Comparison of ENCODE assay signal across 8 cellular contexts in genomic region chr2:39730685-39731302, GRCh38. TPM values are rescaled to one million over a fixed set of nuclear protein-coding genes. Genes with fewer than 3 reads are reported as not detected.
DNase-seq lines count a peak whose midpoint lies in the region; ATAC-seq, FAIRE-seq and TF ChIP-seq lines count a peak whose summit lies in the region.

No MANE protein-coding gene starts in this region.

- H3K4me1 Mint-ChIP-seq in CD4-positive, alpha-beta memory T cell, result peaks cover 0 to 8% (median 1%) of the 10 kb centered on the region in 4 donors

- WGBS in adrenal gland, 4 donors, result 86 to 96% (median 93%) methylated on average over 2 of the region's 2 CpGs

- no peak for DNase-seq in D721Med (ENCODE audit: insufficient read length, low spot score)
- peak; percentile 45 for DNase-seq in M059J (ENCODE audit: low read depth)
- DNase-seq in adrenal gland, result no peak
- no peak for DNase-seq in left lung
- DNase-seq in activated effector memory CD4-positive, alpha-beta T cell treated with Interleukin-2 at 50 U/mL for 16 hours, result no peak
- no peak for DNase-seq in CD4-positive, alpha-beta memory T cell
- no peak for DNase-seq in effector CD4-positive, alpha-beta T cell

- no peak for FAIRE-seq in D721Med (lab: Jason Lieb, UNC)

- ATAC-seq in GM19372 (IDR thresholded peaks at IDR 0.05; ENCODE audit: low read depth, unreplicated experiment) (peak; percentile 44), left lung (peak; percentile 58)

- POLR2A ChIA-PET in CD4-positive, alpha-beta memory T cell (lab: Charles Lee; ENCODE audit: partially characterized antibody), result no interaction called here

- peaks cover 0 to 3% of the 10 kb centered on the region in 2 donors for H3K27me3 Mint-ChIP-seq in CD4-positive, alpha-beta memory T cell

- H3K27ac ChIP-seq in adrenal gland (no peak overlapping the region), left lung (no peak overlapping the region)
- H3K27ac ChIP-seq in CD4-positive, alpha-beta memory T cell (ENCODE audit: low read depth, low read length), result no peak overlapping the region

- no peaks in the 10 kb centered on the region for H3K36me3 ChIP-seq in adrenal gland (replicated peaks in 1 of 2)
- peaks cover 0 to 13% of the 10 kb centered on the region in 2 donors for H3K36me3 ChIP-seq in left lung
- H3K36me3 ChIP-seq in CD4-positive, alpha-beta memory T cell (ENCODE audit: insufficient read depth, low read length), result no peaks in the 10 kb centered on the region

- no peak for TF ChIP-seq POLR2A in adrenal gland (IDR thresholded peaks at IDR 0.05)

- H3K27me3 ChIP-seq in adrenal gland, result no peaks in the 10 kb centered on the region
- no peaks in the 10 kb centered on the region for H3K27me3 ChIP-seq in left lung
- H3K27me3 ChIP-seq in CD4-positive, alpha-beta memory T cell (ENCODE audit: insufficient read depth, low read length), result no peaks in the 10 kb centered on the region

- no peak overlapping the region for H3K4me3 Mint-ChIP-seq in CD4-positive, alpha-beta memory T cell

- intact Hi-C loops in adrenal gland (cut with DNase I), result no loop called here
- intact Hi-C loops in left lung (cut with DNase I), result no loop called here
- intact Hi-C loops in CD4-positive, alpha-beta memory T cell (cut with micrococcal nuclease), result no loop called here

- CTCF ChIA-PET in CD4-positive, alpha-beta memory T cell (lab: Charles Lee; ENCODE audit: partially characterized antibody), result interaction anchor here (0.8 to 3.3 kb wide), 9 partner anchors 11 to 783 kb away, joined by 3 to 14 read pairs (median 4); no protein-coding TSS in a partner anchor

- peaks cover 0 to 9% of the 10 kb centered on the region in 2 donors for H3K4me1 ChIP-seq in adrenal gland (replicated peaks in 1 of 2)
- H3K4me1 ChIP-seq in left lung, result no peaks in the 10 kb centered on the region
- no peaks in the 10 kb centered on the region for H3K4me1 ChIP-seq in CD4-positive, alpha-beta memory T cell (ENCODE audit: insufficient read depth, low read length)

- H3K4me3 ChIP-seq in adrenal gland, result no peak overlapping the region
- H3K4me3 ChIP-seq in left lung, result no peak overlapping the region
- H3K4me3 ChIP-seq in CD4-positive, alpha-beta memory T cell (ENCODE audit: low read length in 2 of 2), result no peak overlapping the region

- TF ChIP-seq CTCF in D721Med (IDR thresholded peaks at IDR 0.05; ENCODE audit: insufficient read depth, missing control alignments) (peak; percentile 31), adrenal gland (IDR thresholded peaks at IDR 0.05) (peak in 5 of 6 experiments; percentile 21 to 42 (median 33)), left lung (IDR thresholded peaks at IDR 0.05) (peak; percentile 35 to 38)

- H3K36me3 Mint-ChIP-seq in CD4-positive, alpha-beta memory T cell, result peaks cover 24 to 28% of the 10 kb centered on the region in 2 donors

- peaks cover 0 to 1% (median 0%) of the 10 kb centered on the region in 8 donors for H3K9me3 Mint-ChIP-seq in CD4-positive, alpha-beta memory T cell

- no peak overlapping the region for H3K27ac Mint-ChIP-seq in CD4-positive, alpha-beta memory T cell

- H3K9me3 ChIP-seq in adrenal gland (replicated peaks in 1 of 3) (no peaks in the 10 kb centered on the region), left lung (no peaks in the 10 kb centered on the region)
- H3K9me3 ChIP-seq in CD4-positive, alpha-beta memory T cell (ENCODE audit: control insufficient read depth in 1 of 2, low read length in 2 of 2), result no peaks in the 10 kb centered on the region

RNA-seq across cellular contexts. Expression of gene THUMPD2, which starts 48.3 kb away (rescaled TPM):
- 5.3 and 8.9 TPM in 2 replicates for total RNA-seq in M059J (2014; rRNA removed; shearing (Covaris generic))
- 100 to 1,000 TPM in 1 of 8 donors, 10 to 100 TPM in 2, 1 to 10 TPM in 5; 3.0 to 216 (median 7.4) TPM for total RNA-seq in adrenal gland
- 10 to 100 TPM in 2 of 3 donors, 1 to 10 TPM in 1; 9.3 to 21.6 (median 18.1) TPM for polyA plus RNA-seq in adrenal gland
- 10 to 100 TPM in 1 of 2 donors, 1 to 10 TPM in 1; 9.6 to 10.5 TPM for total RNA-seq in left lung
- total RNA-seq in CD4-positive, alpha-beta memory T cell, result 10 to 100 TPM in 1 of 2 experiments, 1 to 10 TPM in 1; 7.2 to 11.6 TPM
- polyA plus RNA-seq in CD4-positive, alpha-beta memory T cell, result 1 to 10 TPM; 5.6 to 9.5 TPM
